In genomic region chr11:70463478-70464255, GRCh38 we compare ENCODE assay signal across 17 cellular contexts.
DNase-seq lines count a peak whose midpoint lies in the region; ATAC-seq and TF ChIP-seq lines count a peak whose summit lies in the region.
"Had no signal": no experiment of that assay in that cellular context is flagged by ENCODE, and none has a peak within 500 bp of the region (broad histone marks: within the 10 kb centered on the region; RNA-seq: fewer than 3 reads in every experiment).

No MANE protein-coding gene starts in this region.

- H3K36me3 Mint-ChIP-seq in WTC11 (peaks cover 3% of the 10 kb centered on the region; the same call in 1 of the 2 replicates), type B pancreatic cell (no peaks in the 10 kb centered on the region)
- H3K36me3 Mint-ChIP-seq: CD14-positive monocyte; CD8-positive, alpha-beta T cell had no signal

- POLR2A ChIA-PET in WTC11 (lab: Charles Lee) = no interaction called here

- no peak overlapping the region for H3K4me3 Mint-ChIP-seq in WTC11
- H3K4me3 Mint-ChIP-seq in type B pancreatic cell = no peak overlapping the region
- H3K4me3 Mint-ChIP-seq: CD14-positive monocyte; CD8-positive, alpha-beta T cell; HFFc6 had no signal

- H3K27me3 Mint-ChIP-seq in WTC11 (ENCODE audit: low read depth) = peaks cover 3% of the 10 kb centered on the region
- peaks cover 6% of the 10 kb centered on the region for H3K27me3 Mint-ChIP-seq in type B pancreatic cell

- ATAC-seq in Right ventricle myocardium superior (ENCODE audit: poor library complexity) (no peak), WTC11 (peak; percentile 40), GM21737 (IDR thresholded peaks at IDR 0.05; ENCODE audit: unreplicated experiment) (no peak)
- ATAC-seq: CD8-positive, alpha-beta T cell had no signal

- in situ Hi-C loops in GM13977 (cut with MboI; ENCODE audit: low pct_unique_long_range_greater_than_20kb, low sequenced_read_pairs, unreplicated experiment) = loop anchor here (25.0 kb wide), 2 partner anchors 299 to 551 kb away; no protein-coding TSS in a partner anchor

- H3K4me1 Mint-ChIP-seq in WTC11 = peaks cover 12% of the 10 kb centered on the region
- H3K4me1 Mint-ChIP-seq in type B pancreatic cell (ENCODE audit: unreplicated experiment) = peaks cover 8% of the 10 kb centered on the region

- CTCF ChIA-PET in WTC11 (lab: Charles Lee) = interaction anchor here (1.1 kb wide), 1 partner anchor 64 kb away, joined by 3 read pairs; no protein-coding TSS in a partner anchor

- TF ChIP-seq CTCF in WTC11 (IDR thresholded peaks at IDR 0.05) (no peak), GM13977 (IDR thresholded peaks at IDR 0.05; ENCODE audit: extremely low read depth, insufficient read depth, missing control alignments) (no peak), type B pancreatic cell (conservative IDR thresholded peaks at IDR 0.05) (no peak)

- peaks cover 4% of the 10 kb centered on the region for H3K9me3 Mint-ChIP-seq in WTC11
- no peaks in the 10 kb centered on the region for H3K9me3 Mint-ChIP-seq in type B pancreatic cell
- H3K9me3 Mint-ChIP-seq: CD8-positive, alpha-beta T cell; HFFc6 had no signal

- intact Hi-C loops in cardiac septum (cut with DNase I) (no loop called here), Right ventricle myocardium superior (cut with DNase I) (no loop called here), posterior vena cava (cut with DNase I) (no loop called here)

- DNase-seq in cardiac septum (ENCODE audit: low spot score) = peak; percentile 72
- no peak for DNase-seq in Right ventricle myocardium superior
- DNase-seq in WTC11 (ENCODE audit: low spot score) = peak; percentile 51
- DNase-seq in posterior vena cava (ENCODE audit: low spot score) = peak; percentile 68
- DNase-seq in GM13977 (ENCODE audit: low spot score) = no peak
- no peak for DNase-seq in type B pancreatic cell (ENCODE audit: extremely low spot score, unreplicated experiment)
- DNase-seq: ACHN; CD8-positive, alpha-beta T cell; COR-L47; DMS153; DMS79 treated with DMSO at 0.1 percent for 48 hours; EL; GDM1; HCEC 1CT; HFFc6 had no signal

- H3K27ac Mint-ChIP-seq in WTC11 (no peak overlapping the region), type B pancreatic cell (no peak overlapping the region)
- H3K27ac Mint-ChIP-seq: CD14-positive monocyte; CD8-positive, alpha-beta T cell; HFFc6 had no signal

TF ChIP-seq in WTC11, 78 proteins besides CTCF, POLR2A, EP300 and RAD21:
- no peak for TF ChIP-seq NFATC4 (CRISPR knock-in tag; IDR thresholded peaks at IDR 0.05)
- no peak for TF ChIP-seq CBFB (CRISPR knock-in tag; IDR thresholded peaks at IDR 0.05; ENCODE audit: low read depth)
- TF ChIP-seq, protein P1, sequence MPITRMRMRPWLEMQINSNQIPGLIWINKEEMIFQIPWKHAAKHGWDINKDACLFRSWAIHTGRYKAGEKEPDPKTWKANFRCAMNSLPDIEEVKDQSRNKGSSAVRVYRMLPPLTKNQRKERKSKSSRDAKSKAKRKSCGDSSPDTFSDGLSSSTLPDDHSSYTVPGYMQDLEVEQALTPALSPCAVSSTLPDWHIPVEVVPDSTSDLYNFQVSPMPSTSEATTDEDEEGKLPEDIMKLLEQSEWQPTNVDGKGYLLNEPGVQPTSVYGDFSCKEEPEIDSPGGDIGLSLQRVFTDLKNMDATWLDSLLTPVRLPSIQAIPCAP (CRISPR knock-in tag; IDR thresholded peaks at IDR 0.05) = no peak
- TF ChIP-seq, protein P2, sequence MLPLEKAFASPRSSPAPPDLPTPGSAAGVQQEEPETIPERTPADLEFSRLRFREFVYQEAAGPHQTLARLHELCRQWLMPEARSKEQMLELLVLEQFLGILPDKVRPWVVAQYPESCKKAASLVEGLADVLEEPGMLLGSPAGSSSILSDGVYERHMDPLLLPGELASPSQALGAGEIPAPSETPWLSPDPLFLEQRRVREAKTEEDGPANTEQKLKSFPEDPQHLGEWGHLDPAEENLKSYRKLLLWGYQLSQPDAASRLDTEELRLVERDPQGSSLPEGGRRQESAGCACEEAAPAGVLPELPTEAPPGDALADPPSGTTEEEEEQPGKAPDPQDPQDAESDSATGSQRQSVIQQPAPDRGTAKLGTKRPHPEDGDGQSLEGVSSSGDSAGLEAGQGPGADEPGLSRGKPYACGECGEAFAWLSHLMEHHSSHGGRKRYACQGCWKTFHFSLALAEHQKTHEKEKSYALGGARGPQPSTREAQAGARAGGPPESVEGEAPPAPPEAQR (CRISPR knock-in tag; IDR thresholded peaks at IDR 0.05) = no peak
- TF ChIP-seq, protein P3, sequence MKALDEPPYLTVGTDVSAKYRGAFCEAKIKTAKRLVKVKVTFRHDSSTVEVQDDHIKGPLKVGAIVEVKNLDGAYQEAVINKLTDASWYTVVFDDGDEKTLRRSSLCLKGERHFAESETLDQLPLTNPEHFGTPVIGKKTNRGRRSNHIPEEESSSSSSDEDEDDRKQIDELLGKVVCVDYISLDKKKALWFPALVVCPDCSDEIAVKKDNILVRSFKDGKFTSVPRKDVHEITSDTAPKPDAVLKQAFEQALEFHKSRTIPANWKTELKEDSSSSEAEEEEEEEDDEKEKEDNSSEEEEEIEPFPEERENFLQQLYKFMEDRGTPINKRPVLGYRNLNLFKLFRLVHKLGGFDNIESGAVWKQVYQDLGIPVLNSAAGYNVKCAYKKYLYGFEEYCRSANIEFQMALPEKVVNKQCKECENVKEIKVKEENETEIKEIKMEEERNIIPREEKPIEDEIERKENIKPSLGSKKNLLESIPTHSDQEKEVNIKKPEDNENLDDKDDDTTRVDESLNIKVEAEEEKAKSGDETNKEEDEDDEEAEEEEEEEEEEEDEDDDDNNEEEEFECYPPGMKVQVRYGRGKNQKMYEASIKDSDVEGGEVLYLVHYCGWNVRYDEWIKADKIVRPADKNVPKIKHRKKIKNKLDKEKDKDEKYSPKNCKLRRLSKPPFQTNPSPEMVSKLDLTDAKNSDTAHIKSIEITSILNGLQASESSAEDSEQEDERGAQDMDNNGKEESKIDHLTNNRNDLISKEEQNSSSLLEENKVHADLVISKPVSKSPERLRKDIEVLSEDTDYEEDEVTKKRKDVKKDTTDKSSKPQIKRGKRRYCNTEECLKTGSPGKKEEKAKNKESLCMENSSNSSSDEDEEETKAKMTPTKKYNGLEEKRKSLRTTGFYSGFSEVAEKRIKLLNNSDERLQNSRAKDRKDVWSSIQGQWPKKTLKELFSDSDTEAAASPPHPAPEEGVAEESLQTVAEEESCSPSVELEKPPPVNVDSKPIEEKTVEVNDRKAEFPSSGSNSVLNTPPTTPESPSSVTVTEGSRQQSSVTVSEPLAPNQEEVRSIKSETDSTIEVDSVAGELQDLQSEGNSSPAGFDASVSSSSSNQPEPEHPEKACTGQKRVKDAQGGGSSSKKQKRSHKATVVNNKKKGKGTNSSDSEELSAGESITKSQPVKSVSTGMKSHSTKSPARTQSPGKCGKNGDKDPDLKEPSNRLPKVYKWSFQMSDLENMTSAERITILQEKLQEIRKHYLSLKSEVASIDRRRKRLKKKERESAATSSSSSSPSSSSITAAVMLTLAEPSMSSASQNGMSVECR (CRISPR knock-in tag; IDR thresholded peaks at IDR 0.05; ENCODE audit: borderline replicate concordance) = no peak
- TF ChIP-seq ETV6 (CRISPR knock-in tag; IDR thresholded peaks at IDR 0.05) = no peak
- no peak for TF ChIP-seq KAT7 (CRISPR knock-in tag; IDR thresholded peaks at IDR 0.05; ENCODE audit: borderline replicate concordance)
- no peak for TF ChIP-seq EMX1 (CRISPR knock-in tag; IDR thresholded peaks at IDR 0.05)
- TF ChIP-seq ZBTB43 (CRISPR knock-in tag; IDR thresholded peaks at IDR 0.05) = no peak
- no peak for TF ChIP-seq GRHL2 (CRISPR knock-in tag; IDR thresholded peaks at IDR 0.05; ENCODE audit: insufficient replicate concordance, severe bottlenecking)
- TF ChIP-seq GABPB1 (CRISPR knock-in tag; IDR thresholded peaks at IDR 0.05) = no peak
- TF ChIP-seq, protein P4, sequence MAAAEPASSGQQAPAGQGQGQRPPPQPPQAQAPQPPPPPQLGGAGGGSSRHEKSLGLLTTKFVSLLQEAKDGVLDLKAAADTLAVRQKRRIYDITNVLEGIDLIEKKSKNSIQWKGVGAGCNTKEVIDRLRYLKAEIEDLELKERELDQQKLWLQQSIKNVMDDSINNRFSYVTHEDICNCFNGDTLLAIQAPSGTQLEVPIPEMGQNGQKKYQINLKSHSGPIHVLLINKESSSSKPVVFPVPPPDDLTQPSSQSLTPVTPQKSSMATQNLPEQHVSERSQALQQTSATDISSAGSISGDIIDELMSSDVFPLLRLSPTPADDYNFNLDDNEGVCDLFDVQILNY (CRISPR knock-in tag; IDR thresholded peaks at IDR 0.05) = no peak

Comparison
In these comparisons a context has a peak if more than half of its experiments do, and no peak if none do; other contexts are left out.
1. DNase-seq: peak in cardiac septum (single experiment), WTC11 (single experiment) and posterior vena cava (single experiment); none in Right ventricle myocardium superior (single experiment), GM13977 (single experiment) and type B pancreatic cell (single experiment).